ENCODE assay signal across 8 cellular contexts in the genomic region with DNA sequence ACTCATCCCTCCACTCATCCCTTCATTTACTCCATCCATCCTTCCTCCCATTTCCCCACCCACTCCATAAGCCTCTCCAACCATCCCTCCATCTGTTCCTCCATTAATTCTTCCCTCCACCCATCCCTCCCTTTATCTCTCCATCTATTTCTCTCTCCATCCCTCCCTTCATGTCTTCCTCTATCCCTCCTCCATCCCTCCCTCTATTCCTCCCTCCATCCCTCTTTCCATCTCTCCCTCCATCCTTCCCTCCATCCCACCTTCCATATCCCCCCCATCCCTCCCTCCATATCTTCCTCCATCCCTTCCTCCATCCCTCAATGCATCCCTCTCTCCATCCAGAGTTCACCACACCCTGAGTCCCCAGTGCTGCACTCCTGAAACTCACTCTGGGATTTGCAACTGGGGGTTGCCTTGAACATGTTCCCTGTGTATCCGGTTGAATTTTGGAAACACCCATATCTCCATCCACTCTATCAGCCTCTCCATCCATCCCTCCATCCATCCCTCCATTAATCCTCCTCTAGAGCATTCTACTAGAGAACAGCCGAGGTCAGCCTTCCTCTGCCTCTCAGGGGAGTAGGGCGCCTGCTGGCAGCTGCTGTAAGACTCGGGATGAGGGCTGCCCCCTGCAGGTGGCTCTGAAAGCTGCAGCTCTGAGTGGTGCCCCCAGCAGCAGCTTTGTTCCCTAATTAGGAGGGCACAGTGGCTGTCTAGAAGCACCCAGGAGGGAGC. TPM values are rescaled to one million over a fixed set of nuclear protein-coding genes. Genes with fewer than 3 reads are reported as not detected.
DNase-seq lines count a peak whose midpoint lies in the region; ATAC-seq and TF ChIP-seq lines count a peak whose summit lies in the region.

No MANE protein-coding gene starts in this region.

- H3K4me3 ChIP-seq in HCT116 (replicated peaks in 1 of 2; ENCODE audit: low read depth in 1 of 2, low read length in 2 of 2) (no peak overlapping the region), dorsolateral prefrontal cortex (peak overlapping the region in 1 of 59 donors; percentile 18)

- POLR2A ChIA-PET in HCT116 (lab: Charles Lee) = interaction anchor here (1.5 kb wide), 1 partner anchor 94 kb away, joined by 4 read pairs; no protein-coding TSS in a partner anchor

- H3K9me3 ChIP-seq in HCT116 (ENCODE audit: control insufficient read depth in 1 of 2, insufficient read depth in 1 of 2, low read depth in 1 of 2, low read length in 2 of 2) = no peaks in the 10 kb centered on the region

- TF ChIP-seq CTCF in HCT116 (IDR thresholded peaks at IDR 0.05 in 2 of 3, conservative IDR thresholded peaks at IDR 0.05 in 1 of 3; ENCODE audit: borderline replicate concordance in 1 of 3, insufficient read depth in 1 of 3, low read depth in 2 of 3, low read length in 2 of 3) (peak; percentile 83 to 95 (median 93)), dorsolateral prefrontal cortex (IDR thresholded peaks at IDR 0.05 in 54 of 56, conservative IDR thresholded peaks at IDR 0.05 in 2 of 56; ENCODE audit: low read depth in 1 of 56, partially characterized antibody in 56 of 56) (peak; percentile 43 to 94 (median 87))

- DNase-seq in CD1c-positive myeloid dendritic cell (ENCODE audit: extremely low spot score) = peak; percentile 85
- DNase-seq in HCT116 (ENCODE audit: low read depth, low spot score) = peak; percentile 31
- peak; percentile 81 for DNase-seq in NCI-H69 (lab: John Stamatoyannopoulos, UW)
- peak; percentile 85 to 89 for DNase-seq in activated CD4-positive, alpha-beta T cell treated with anti-CD3 and anti-CD28 coated beads, Interleukin-2, amount 50 U/mL, for 48 hours
- DNase-seq in dorsolateral prefrontal cortex = peak; percentile 52 to 87 (median 83)
- DNase-seq in lung microvascular endothelial cell (ENCODE audit: low read depth in 2 of 2) = peak; percentile 65 to 69
- DNase-seq in stimulated activated CD8-positive, alpha-beta memory T cell treated with anti-CD3 and anti-CD28 coated beads, Interleukin-15, amount 100 ng/mL, for 4 hours (ENCODE audit: low read depth in 2 of 2) = peak; percentile 54 to 61

- no peaks in the 10 kb centered on the region for H3K79me2 ChIP-seq in HCT116 (ENCODE audit: insufficient read depth, low read length)

- RAD21 ChIA-PET in HCT116 (lab: Charles Lee; ENCODE audit: low non-redundant PET in 1 of 2, low total read pairs in 2 of 2, uncharacterized antibody in 2 of 2, unreplicated experiment in 2 of 2) = interaction anchor here (0.5 to 1.8 kb wide), 4 partner anchors 94 to 301 kb away, joined by 3 to 9 read pairs (median 4); no protein-coding TSS in a partner anchor

- H2AFZ ChIP-seq in HCT116 (ENCODE audit: low read depth, low read length, poor library complexity, severe bottlenecking) = no peak overlapping the region

- H3K27me3 ChIP-seq in HCT116 (ENCODE audit: insufficient read depth, low read length) (peaks cover 9% of the 10 kb centered on the region), dorsolateral prefrontal cortex (no peaks in the 10 kb centered on the region)

- peaks cover 5 to 10% of the 10 kb centered on the region in 2 experiments; a peak in 3 of 4 replicates for H3K4me1 ChIP-seq in HCT116 (ENCODE audit: control insufficient read depth in 1 of 2, insufficient read depth in 2 of 2, low read length in 2 of 2)

- no TSS peak for BruUV-seq in HCT116 (replicated peaks; lab: Mats Ljungman, UMichigan)

- H3K9me2 ChIP-seq in HCT116 (ENCODE audit: insufficient read depth) = no peaks in the 10 kb centered on the region

- H3K9ac ChIP-seq in HCT116 (ENCODE audit: low read length) = no peak overlapping the region

- H4K20me1 ChIP-seq in HCT116 (ENCODE audit: insufficient read depth) = no peaks in the 10 kb centered on the region

- H3K4me2 ChIP-seq in HCT116 (ENCODE audit: low read length) = no peak overlapping the region

- CTCF ChIA-PET in HCT116 (lab: Charles Lee) = interaction anchor here (0.7 to 2.7 kb wide), 24 partner anchors 9 to 141 kb away, joined by 3 to 36 read pairs (median 4); no protein-coding TSS in a partner anchor

- intact Hi-C loops in HCT116 (cut with micrococcal nuclease) (loop anchor here (1.0 to 2.0 kb wide), 2 partner anchors 94 to 113 kb away; no protein-coding TSS in a partner anchor), dorsolateral prefrontal cortex (cut with DNase I) (loop anchor here (2.0 to 5.0 kb wide), 3 partner anchors 38 to 101 kb away; no protein-coding TSS in a partner anchor)

- H3K27ac ChIP-seq in HCT116 (ENCODE audit: low read depth, low read length) (no peak overlapping the region), dorsolateral prefrontal cortex (peak overlapping the region in 50 of 59 donors; percentile 1 to 91 (median 68))

- H3K36me3 ChIP-seq in HCT116 (ENCODE audit: control insufficient read depth in 1 of 2, insufficient read depth in 2 of 2, low read length in 2 of 2) = no peaks in the 10 kb centered on the region

- ATAC-seq in HCT116 (peak; percentile 97), HG03025 (IDR thresholded peaks at IDR 0.05; ENCODE audit: low FRiP score, unreplicated experiment) (no peak)

- TF ChIP-seq POLR2A in HCT116 (IDR thresholded peaks at IDR 0.05; ENCODE audit: borderline replicate concordance, extremely low read depth, insufficient read depth, insufficient read length) = no peak

- TF ChIP-seq RAD21 in HCT116 (IDR thresholded peaks at IDR 0.05; ENCODE audit: low read depth) = peak; percentile 74

TF ChIP-seq in HCT116, 20 proteins besides CTCF, POLR2A, EP300 and RAD21:
- TF ChIP-seq EZH2phosphoT487 (IDR thresholded peaks at IDR 0.05; ENCODE audit: borderline replicate concordance) (no peak), EGR1 (IDR thresholded peaks at IDR 0.05; ENCODE audit: low read depth) (no peak), SIN3A (IDR thresholded peaks at IDR 0.05; ENCODE audit: low read depth) (no peak), CBX3 (IDR thresholded peaks at IDR 0.05; ENCODE audit: low read depth) (no peak), SRF (IDR thresholded peaks at IDR 0.05; ENCODE audit: low read depth) (no peak), SP1 (IDR thresholded peaks at IDR 0.05; ENCODE audit: low read depth) (no peak), ELF1 (IDR thresholded peaks at IDR 0.05; ENCODE audit: borderline replicate concordance, low read depth) (no peak)
- TF ChIP-seq, protein P1, sequence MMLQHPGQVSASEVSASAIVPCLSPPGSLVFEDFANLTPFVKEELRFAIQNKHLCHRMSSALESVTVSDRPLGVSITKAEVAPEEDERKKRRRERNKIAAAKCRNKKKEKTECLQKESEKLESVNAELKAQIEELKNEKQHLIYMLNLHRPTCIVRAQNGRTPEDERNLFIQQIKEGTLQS (IDR thresholded peaks at IDR 0.05) = no peak

RNA-seq across cellular contexts. Expression of a gene that starts 39.4 kb away (rescaled TPM):
- total RNA-seq in HCT116 (2021; ENCODE audit: unreplicated experiment) (1.6 TPM), dorsolateral prefrontal cortex (10 to 100 TPM; 23.5 to 64.8 (median 43.0) TPM), lung microvascular endothelial cell (76.9 and 156 TPM in 2 replicates)
- polyA plus RNA-seq in HCT116 (2012) = 2.3 and 2.8 TPM in 2 replicates

RNA-seq across cellular contexts. Expression of a gene that starts 56.9 kb away (rescaled TPM):
- total RNA-seq in HCT116 (2021; ENCODE audit: unreplicated experiment) = 0.22 TPM
- polyA plus RNA-seq in HCT116 (2012) = not detected in 2 replicates
- total RNA-seq in dorsolateral prefrontal cortex = 1 to 10 TPM in 3 of 120 experiments, under 1 TPM in 5, not detected in 112; 0.35 to 2.3 (median 0.69) TPM
- 138 and 1,055 TPM in 2 replicates for total RNA-seq in lung microvascular endothelial cell

Comparison
In these comparisons a context has a peak if more than half of its experiments do, and no peak if none do; other contexts are left out.
1. DNase-seq: peak in every context shown above with its lines; median percentile 87 in activated CD4-positive, alpha-beta T cell treated with anti-CD3 and anti-CD28 coated beads, Interleukin-2, amount 50 U/mL, for 48 hours; 85 in CD1c-positive myeloid dendritic cell; 83 in dorsolateral prefrontal cortex; 81 in NCI-H69; 67 in lung microvascular endothelial cell; 58 in stimulated activated CD8-positive, alpha-beta memory T cell treated with anti-CD3 and anti-CD28 coated beads, Interleukin-15, amount 100 ng/mL, for 4 hours; 31 in HCT116.
2. RNA of a gene that starts 56.9 kb away (total RNA-seq): 138 to 1,055 TPM in lung microvascular endothelial cell; 0.22 TPM in HCT116 (single experiment) and 0.35 to 2.3 TPM in dorsolateral prefrontal cortex; every median in the first group is over 10 times any median in the second.